31 cellular contexts compared by ENCODE assay signal in the genomic region with DNA sequence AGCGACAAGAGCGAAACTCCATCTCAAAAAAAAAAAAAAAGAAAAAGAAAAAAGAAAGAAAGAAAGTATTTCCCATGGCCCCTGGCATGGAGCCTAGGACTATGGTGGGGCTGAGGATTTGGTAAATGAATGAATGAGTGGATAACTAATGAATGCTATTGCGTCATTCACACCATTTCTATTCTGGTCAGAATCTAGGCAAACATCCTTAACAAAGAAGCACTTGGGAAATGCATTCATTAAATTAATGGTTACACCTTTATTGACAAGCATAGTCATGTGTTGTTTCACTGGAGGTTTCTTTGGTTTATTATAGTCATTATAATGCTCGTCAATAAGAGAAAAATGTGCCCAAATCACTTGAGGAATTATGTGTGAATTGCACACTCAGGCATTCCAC. TPM values are rescaled to one million over a fixed set of nuclear protein-coding genes. Genes with fewer than 3 reads are reported as not detected.
A peak's percentile ranks its signal among the peaks of the same experiment; 100 is the strongest.
DNase-seq lines count a peak whose midpoint lies in the region; ATAC-seq, FAIRE-seq and TF ChIP-seq lines count a peak whose summit lies in the region.
"Had no signal": no experiment of that assay in that cellular context is flagged by ENCODE, and none has a peak within 500 bp of the region (broad histone marks: within the 10 kb centered on the region; RNA-seq: fewer than 3 reads in every experiment).

No MANE protein-coding gene starts in this region.

- H3K36me3 Mint-ChIP-seq in natural killer cell treated with Interleukin-12 subunit alpha and Interleukin-12 subunit beta and Interleukin-15 and Interleukin-18, amount 100 ng/mL, for 72 hours: no peaks in the 10 kb centered on the region
- H3K36me3 Mint-ChIP-seq: IgD-negative memory B cell had no signal

- no peaks in the 10 kb centered on the region for H3K9me3 Mint-ChIP-seq in natural killer cell treated with Interleukin-12 subunit alpha and Interleukin-12 subunit beta and Interleukin-15 and Interleukin-18, amount 100 ng/mL, for 72 hours
- H3K9me3 Mint-ChIP-seq: H9, HFFc6, IgD-negative memory B cell had no signal

- WGBS in mammary epithelial cell (ENCODE audit: low coverage, missing lambda C conversion rate): 21% methylated on average over 2 of the region's 4 CpGs
- 51 to 66% methylated on average over 4 of the region's 4 CpGs for WGBS in body of pancreas, 2 donors
- WGBS in pancreas, 2 donors: 57 to 71% methylated on average over 4 of the region's 4 CpGs

- H3K4me3 ChIP-seq in mammary epithelial cell (replicated peaks in 1 of 3; ENCODE audit: insufficient read depth in 1 of 3, low read depth in 2 of 3, low read length in 3 of 3) (no peak overlapping the region), breast epithelium (no peak overlapping the region), body of pancreas (no peak overlapping the region), pancreas (no peak overlapping the region)
- H3K4me3 ChIP-seq: GM23248, SJCRH30 had no signal

- H3K27me3 ChIP-seq in mammary epithelial cell (ENCODE audit: insufficient read depth, low read length): no peaks in the 10 kb centered on the region
- no peaks in the 10 kb centered on the region for H3K27me3 ChIP-seq in breast epithelium
- H3K27me3 ChIP-seq in body of pancreas: no peaks in the 10 kb centered on the region
- H3K27me3 ChIP-seq in pancreas: no peaks in the 10 kb centered on the region
- H3K27me3 ChIP-seq: SJCRH30 had no signal

- intact Hi-C loops in mammary epithelial cell (cut with micrococcal nuclease) (no loop called here), breast epithelium (cut with DNase I; ENCODE audit: low total_unique reads) (loop anchor here (5.0 kb wide), 1 partner anchor 800 kb away; no protein-coding TSS in a partner anchor), body of pancreas (cut with DNase I) (no loop called here), pancreas (cut with DNase I) (no loop called here), posterior cingulate gyrus (cut with DNase I) (no loop called here)

- peaks cover 19% of the 10 kb centered on the region for H3K4me1 ChIP-seq in mammary epithelial cell (ENCODE audit: insufficient read depth, low read length)
- no peaks in the 10 kb centered on the region for H3K4me1 ChIP-seq in breast epithelium
- H3K4me1 ChIP-seq in body of pancreas: peaks cover 28% of the 10 kb centered on the region
- peaks cover 0 to 4% (median 0%) of the 10 kb centered on the region in 3 donors for H3K4me1 ChIP-seq in pancreas

- H3K9ac ChIP-seq in mammary epithelial cell (ENCODE audit: insufficient read depth, low read length): no peak overlapping the region
- H3K9ac ChIP-seq: GM23248 had no signal

- DNase-seq in mammary epithelial cell: no peak
- DNase-seq in breast epithelium (ENCODE audit: low spot score in 2 of 2): no peak
- DNase-seq in body of pancreas: peak in 2 of 4 donors; percentile 37 to 42
- peak in 1 of 6 donors; percentile 30 for DNase-seq in pancreas
- no peak for DNase-seq in GM12892 (ENCODE audit: insufficient read length)
- DNase-seq in natural killer cell treated with Interleukin-12 subunit alpha and Interleukin-12 subunit beta and Interleukin-15 and Interleukin-18, amount 100 ng/mL, for 72 hours (ENCODE audit: low spot score): no peak
- DNase-seq in posterior cingulate gyrus: no peak
- DNase-seq: 8988T; ACHN; Calu3; DMS79 treated with DMSO at 0.1 percent for 48 hours; GF-D8; GM23248; H9; HFFc6; Karpas-422; NCI-H1092; NCI-H1417 treated with DMSO at 0.1 percent for 48 hours; NCI-H1694 treated with DMSO at 0.1 percent for 48 hours; NCI-H2081; NCI-H2171; NCI-H345; NCI-H510A treated with DMSO at 0.1 percent for 48 hours; NCI-H82; NK-92 treated with Interleukin-12 subunit alpha and Interleukin-12 subunit beta, amount 100 ng/mL, for 24 hours; PC-3; SJCRH30 had no signal

- H3K4me3 Mint-ChIP-seq in natural killer cell treated with Interleukin-12 subunit alpha and Interleukin-12 subunit beta and Interleukin-15 and Interleukin-18, amount 100 ng/mL, for 72 hours: no peak overlapping the region
- H3K4me3 Mint-ChIP-seq: H9, HFFc6, IgD-negative memory B cell had no signal

- CTCF ChIA-PET in mammary epithelial cell (lab: Charles Lee; ENCODE audit: low non-redundant PET): interaction anchor here (1.1 kb wide), 1 partner anchor 8 kb away, joined by 4 read pairs; no protein-coding TSS in a partner anchor

- no peak for FAIRE-seq in pancreas (lab: Jason Lieb, UNC)
- FAIRE-seq in GM12892 (lab: Jason Lieb, UNC): no peak

- no peaks in the 10 kb centered on the region for H4K20me1 ChIP-seq in mammary epithelial cell (ENCODE audit: insufficient read depth, low read length)

- H3K4me2 ChIP-seq in mammary epithelial cell (ENCODE audit: insufficient read depth, low read depth, low read length): peak overlapping the region; percentile 53

- no peak for TF ChIP-seq POLR2A in breast epithelium (IDR thresholded peaks at IDR 0.05)
- no peak for TF ChIP-seq POLR2A in body of pancreas (IDR thresholded peaks at IDR 0.05)
- no peak for TF ChIP-seq POLR2A in GM12892 (IDR thresholded peaks at IDR 0.05; ENCODE audit: low read depth, low read length)

- no peak for TF ChIP-seq CTCF in mammary epithelial cell (conservative IDR thresholded peaks at IDR 0.05 in 1 of 2, IDR thresholded peaks at IDR 0.05 in 1 of 2; ENCODE audit: extremely low read depth in 1 of 2, insufficient read depth in 1 of 2, low read depth in 1 of 2, low read length in 2 of 2)
- TF ChIP-seq CTCF in breast epithelium (IDR thresholded peaks at IDR 0.05): no peak
- no peak for TF ChIP-seq CTCF in body of pancreas (IDR thresholded peaks at IDR 0.05)
- no peak for TF ChIP-seq CTCF in pancreas (IDR thresholded peaks at IDR 0.05)

- dilution Hi-C loops in mammary epithelial cell (cut with HindIII; ENCODE audit: low sequenced_read_pairs): loop anchor here (5.0 kb wide), 1 partner anchor 50 kb away; no protein-coding TSS in a partner anchor

- H3K27ac Mint-ChIP-seq in natural killer cell treated with Interleukin-12 subunit alpha and Interleukin-12 subunit beta and Interleukin-15 and Interleukin-18, amount 100 ng/mL, for 72 hours: no peak overlapping the region
- H3K27ac Mint-ChIP-seq: H9, HFFc6, IgD-negative memory B cell had no signal

- H3K27me3 Mint-ChIP-seq in natural killer cell treated with Interleukin-12 subunit alpha and Interleukin-12 subunit beta and Interleukin-15 and Interleukin-18, amount 100 ng/mL, for 72 hours: peaks cover 8 to 18% of the 10 kb centered on the region in 2 donors

- no peak overlapping the region for H2AFZ ChIP-seq in mammary epithelial cell (ENCODE audit: low read depth, low read length)
- H2AFZ ChIP-seq: GM23248 had no signal

- H3K27ac ChIP-seq in mammary epithelial cell (ENCODE audit: insufficient read depth, low read depth, low read length) (peak overlapping the region; percentile 49), breast epithelium (no peak overlapping the region), body of pancreas (peak overlapping the region in 2 of 4 donors; percentile 44 to 58), pancreas (peak overlapping the region in 1 of 4 donors; percentile 22)
- H3K27ac ChIP-seq: GM23248, SJCRH30 had no signal

- in situ Hi-C loops in mammary epithelial cell (cut with MboI; ENCODE audit: low sequenced_read_pairs in 2 of 2): no loop called here

- H3K9me3 ChIP-seq in mammary epithelial cell (replicated peaks; ENCODE audit: insufficient read depth, low read length) (no peaks in the 10 kb centered on the region), breast epithelium (no peaks in the 10 kb centered on the region), body of pancreas (no peaks in the 10 kb centered on the region), pancreas (no peaks in the 10 kb centered on the region)
- H3K9me3 ChIP-seq: SJCRH30 had no signal

- H3K79me2 ChIP-seq in mammary epithelial cell (ENCODE audit: insufficient read depth, low read length): no peaks in the 10 kb centered on the region

- no peaks in the 10 kb centered on the region for H3K4me1 Mint-ChIP-seq in natural killer cell treated with Interleukin-12 subunit alpha and Interleukin-12 subunit beta and Interleukin-15 and Interleukin-18, amount 100 ng/mL, for 72 hours (ENCODE audit: low read depth in 2 of 2)

- ATAC-seq in body of pancreas (peak; percentile 60), esophagus mucosa (peak; percentile 67), pancreas (peak in 3 of 4 donors; percentile 33 to 60 (median 58))
- no peak for ATAC-seq in natural killer cell treated with Interleukin-12 subunit alpha and Interleukin-12 subunit beta and Interleukin-15 and Interleukin-18, amount 100 ng/mL, for 72 hours
- ATAC-seq: PC-3, Right ventricle myocardium inferior had no signal

- no peaks in the 10 kb centered on the region for H3K36me3 ChIP-seq in mammary epithelial cell (ENCODE audit: insufficient read depth, low read length)
- no peaks in the 10 kb centered on the region for H3K36me3 ChIP-seq in breast epithelium
- H3K36me3 ChIP-seq in body of pancreas (replicated peaks in 1 of 2; ENCODE audit: insufficient read depth in 1 of 2, low read depth in 2 of 2): no peaks in the 10 kb centered on the region
- H3K36me3 ChIP-seq in pancreas: no peaks in the 10 kb centered on the region
- H3K36me3 ChIP-seq: SJCRH30 had no signal

- no TSS peak for BruUV-seq in mammary epithelial cell (replicated peaks; lab: Mats Ljungman, UMichigan)

RNA-seq across cellular contexts. Expression of a gene that starts 13.6 kb away (rescaled TPM):
- total RNA-seq in mammary epithelial cell: not detected
- polyA plus RNA-seq in mammary epithelial cell: not detected
- polyA minus RNA-seq in mammary epithelial cell: not detected
- total RNA-seq in breast epithelium: not detected
- total RNA-seq in body of pancreas: not detected
- total RNA-seq in esophagus mucosa: not detected
- total RNA-seq in pancreas: under 1 TPM in 2 of 6 donors, not detected in 4; 0.06 to 0.12 TPM
- under 1 TPM in 1 of 2 donors, not detected in 1; 0.31 TPM for polyA plus RNA-seq in pancreas
- not detected for polyA plus RNA-seq in GM12892 (2012; ENCODE audit: missing spikeins)
- total RNA-seq in natural killer cell treated with Interleukin-12 subunit alpha and Interleukin-12 subunit beta and Interleukin-15 and Interleukin-18, amount 100 ng/mL, for 72 hours: not detected
- total RNA-seq: Calu3, GM23248, H9, HFFc6, PC-3, Right ventricle myocardium inferior, SJCRH30 had no signal
- polyA plus RNA-seq: BJ, GM23248, IgD-negative memory B cell had no signal

RNA-seq across cellular contexts. Expression of a gene that starts 24.8 kb away (rescaled TPM):
- under 1 TPM in 1 of 2 donors, not detected in 1; 0.50 TPM for total RNA-seq in mammary epithelial cell
- not detected for polyA plus RNA-seq in mammary epithelial cell
- polyA minus RNA-seq in mammary epithelial cell: not detected
- total RNA-seq in breast epithelium: 1 to 10 TPM in 2 of 3 donors, not detected in 1; 3.1 to 4.6 TPM
- 1 to 10 TPM; 1.3 to 2.1 TPM for total RNA-seq in body of pancreas
- 1.3 TPM for total RNA-seq in esophagus mucosa
- total RNA-seq in pancreas: 1 to 10 TPM in 2 of 6 donors, under 1 TPM in 4; 0.41 to 2.6 (median 0.91) TPM
- polyA plus RNA-seq in pancreas: 1 to 10 TPM; 2.5 to 2.8 TPM
- not detected for polyA plus RNA-seq in GM12892 (2012; ENCODE audit: missing spikeins)
- total RNA-seq in natural killer cell treated with Interleukin-12 subunit alpha and Interleukin-12 subunit beta and Interleukin-15 and Interleukin-18, amount 100 ng/mL, for 72 hours: not detected
- total RNA-seq: GM23248, HFFc6, PC-3 had no signal
- polyA plus RNA-seq: BJ, GM23248, IgD-negative memory B cell had no signal

RNA-seq across cellular contexts. Expression of a gene that starts 33.2 kb away (rescaled TPM):
- not detected for total RNA-seq in mammary epithelial cell
- not detected for polyA plus RNA-seq in mammary epithelial cell
- not detected for polyA minus RNA-seq in mammary epithelial cell
- total RNA-seq in breast epithelium: 1 to 10 TPM in 2 of 3 donors, under 1 TPM in 1; 0.64 to 1.9 (median 1.3) TPM
- 1 to 10 TPM; 1.0 to 4.9 TPM for total RNA-seq in body of pancreas
- 0.04 TPM for total RNA-seq in esophagus mucosa
- 1 to 10 TPM in 1 of 6 donors, under 1 TPM in 5; 0.14 to 2.1 (median 0.27) TPM for total RNA-seq in pancreas
- 1 to 10 TPM in 1 of 2 donors, under 1 TPM in 1; 0.84 to 1.5 TPM for polyA plus RNA-seq in pancreas
- polyA plus RNA-seq in GM12892 (2012; ENCODE audit: missing spikeins): not detected
- under 1 TPM in 1 of 2 donors, not detected in 1; 0.50 TPM for total RNA-seq in natural killer cell treated with Interleukin-12 subunit alpha and Interleukin-12 subunit beta and Interleukin-15 and Interleukin-18, amount 100 ng/mL, for 72 hours
- total RNA-seq: Calu3 had no signal
- polyA plus RNA-seq: IgD-negative memory B cell had no signal

RNA-seq across cellular contexts. Expression of a gene that starts 35.9 kb away (rescaled TPM):
- total RNA-seq in mammary epithelial cell (under 1 TPM in 1 of 2 donors, not detected in 1; 0.14 TPM), breast epithelium (under 1 TPM in 1 of 3 donors, not detected in 2; 0.16 TPM), body of pancreas (not detected), esophagus mucosa (not detected), pancreas (under 1 TPM in 2 of 6 donors, not detected in 4; 0.06 to 0.09 TPM)
- polyA plus RNA-seq in mammary epithelial cell (0.09 TPM), pancreas (under 1 TPM; 0.19 to 0.31 TPM)
- not detected for polyA minus RNA-seq in mammary epithelial cell
- polyA plus RNA-seq in GM12892 (2012; ENCODE audit: missing spikeins): not detected
- not detected for total RNA-seq in natural killer cell treated with Interleukin-12 subunit alpha and Interleukin-12 subunit beta and Interleukin-15 and Interleukin-18, amount 100 ng/mL, for 72 hours
- total RNA-seq: GM23248, HFFc6, PC-3, Right ventricle myocardium inferior, SJCRH30 had no signal
- polyA plus RNA-seq: BJ, GM23248, IgD-negative memory B cell had no signal

Comparison
In these comparisons a context has a peak if more than half of its experiments do, and no peak if none do; other contexts are left out.
1. ATAC-seq: peak in body of pancreas (single experiment), esophagus mucosa (single experiment) and pancreas (3 of 4); none in natural killer cell treated with Interleukin-12 subunit alpha and Interleukin-12 subunit beta and Interleukin-15 and Interleukin-18, amount 100 ng/mL, for 72 hours (0 of 2).